ENCODE assay signal across 1 cellular context in genomic region chr7:95320663-95321062, GRCh38.
TF ChIP-seq lines count a peak whose summit lies in the region.

No MANE protein-coding gene starts in this region.

TF ChIP-seq in A549, 52 proteins besides CTCF, POLR2A, EP300 and RAD21 (continued from another document):
- TF ChIP-seq TP53 (CRISPR knock-in tag; IDR thresholded peaks at IDR 0.05) (no peak), NPAS2 (CRISPR knock-in tag; IDR thresholded peaks at IDR 0.05; ENCODE audit: borderline replicate concordance) (no peak), RCOR1 (IDR thresholded peaks at IDR 0.05; ENCODE audit: low read depth, low read length) (no peak), BHLHE40 (IDR thresholded peaks at IDR 0.05; ENCODE audit: low read depth, low read length) (no peak), HOXA7 (CRISPR knock-in tag; IDR thresholded peaks at IDR 0.05) (no peak), HEYL (CRISPR knock-in tag; IDR thresholded peaks at IDR 0.05) (no peak), CHD2 (IDR thresholded peaks at IDR 0.05; ENCODE audit: low read length, partially characterized antibody) (no peak)
